7 cellular contexts compared by ENCODE assay signal in the genomic region with DNA sequence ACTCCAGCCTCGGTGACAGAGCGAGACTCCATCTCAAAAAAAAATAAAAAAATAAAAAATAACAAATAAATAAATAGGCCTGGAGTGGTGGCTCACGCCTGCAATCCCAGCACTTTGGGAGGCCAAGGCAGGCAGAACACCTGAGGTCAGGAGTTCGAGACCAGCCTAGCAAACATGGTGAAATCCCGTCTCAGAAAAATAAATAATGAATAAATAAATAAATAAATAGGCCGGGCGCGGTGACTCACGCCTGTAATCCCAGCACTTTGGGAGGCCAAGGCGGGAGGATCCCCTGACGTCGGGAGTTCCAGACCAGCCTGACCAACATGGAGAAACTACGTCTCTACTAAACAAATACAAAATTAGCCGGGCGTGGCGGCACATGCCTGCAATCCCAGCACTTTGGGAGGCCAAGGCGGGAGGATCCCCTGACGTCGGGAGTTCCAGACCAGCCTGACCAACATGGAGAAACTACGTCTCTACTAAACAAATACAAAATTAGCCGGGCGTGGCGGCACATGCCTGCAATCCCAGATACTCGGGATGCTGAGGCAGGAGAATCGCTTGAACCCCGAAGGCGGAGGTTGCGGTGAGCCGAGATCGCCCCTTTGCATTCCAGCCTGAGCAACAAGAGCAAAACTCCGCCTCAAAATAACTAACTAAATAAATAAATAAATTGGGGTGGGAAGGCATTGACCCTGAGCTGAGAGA. TPM values are rescaled to one million over a fixed set of nuclear protein-coding genes. Genes with fewer than 3 reads are reported as not detected.
A peak's percentile ranks its signal among the peaks of the same experiment; 100 is the strongest.
DNase-seq lines count a peak whose midpoint lies in the region; ATAC-seq and TF ChIP-seq lines count a peak whose summit lies in the region.
"Not testable (repeated sequence)": the region's sequence is repeated elsewhere in the genome, so short reads cannot be mapped to it uniquely, and the experiment has no call there.
"Had no signal": no experiment of that assay in that cellular context is flagged by ENCODE, and none has a peak within 500 bp of the region (broad histone marks: within the 10 kb centered on the region; RNA-seq: fewer than 3 reads in every experiment).

No MANE protein-coding gene starts in this region.

- peaks cover 34 to 40% of the 10 kb centered on the region in 2 donors for H3K36me3 Mint-ChIP-seq in activated T-cell treated with anti-CD3 and anti-CD28 coated beads, Interleukin-2, amount 50 U/mL, for 72 hours (ENCODE audit: insufficient read depth in 2 of 2)
- H3K36me3 Mint-ChIP-seq in effector memory CD8-positive, alpha-beta T cell (ENCODE audit: insufficient read depth), result peaks cover 57% of the 10 kb centered on the region

- ATAC-seq in activated T-cell treated with anti-CD3 and anti-CD28 coated beads, Interleukin-2, amount 50 U/mL, for 72 hours (replicated peaks in 1 of 2); effector memory CD8-positive, alpha-beta T cell (replicated peaks); lower lobe of right lung: not testable (repeated sequence)

- H3K4me1 Mint-ChIP-seq in activated T-cell treated with anti-CD3 and anti-CD28 coated beads, Interleukin-2, amount 50 U/mL, for 72 hours (ENCODE audit: low read depth), result peaks cover 29% of the 10 kb centered on the region
- H3K4me1 Mint-ChIP-seq in effector memory CD8-positive, alpha-beta T cell (ENCODE audit: low read depth in 2 of 2), result peaks cover 43 to 45% of the 10 kb centered on the region in 2 donors

- peak overlapping the region; percentile 96 for H3K27ac Mint-ChIP-seq in activated T-cell treated with anti-CD3 and anti-CD28 coated beads, Interleukin-2, amount 50 U/mL, for 72 hours
- peak overlapping the region; percentile 99 to 100 for H3K27ac Mint-ChIP-seq in effector memory CD8-positive, alpha-beta T cell

- TF ChIP-seq EP300 in sigmoid colon (IDR thresholded peaks at IDR 0.05), result not testable (repeated sequence)

- 37 to 70% methylated on average over 24 to 31 of the region's 31 CpGs for WGBS in sigmoid colon, 2 donors

- H3K9me3 ChIP-seq in MG63, lower lobe of right lung, sigmoid colon: not testable (repeated sequence)

- peaks cover 17% of the 10 kb centered on the region for H3K27me3 Mint-ChIP-seq in activated T-cell treated with anti-CD3 and anti-CD28 coated beads, Interleukin-2, amount 50 U/mL, for 72 hours (ENCODE audit: low read depth)
- H3K27me3 Mint-ChIP-seq in effector memory CD8-positive, alpha-beta T cell, result peaks cover 9 to 13% of the 10 kb centered on the region in 2 donors

- peak overlapping the region; percentile 98 to 99 for H3K4me3 Mint-ChIP-seq in activated T-cell treated with anti-CD3 and anti-CD28 coated beads, Interleukin-2, amount 50 U/mL, for 72 hours
- H3K4me3 Mint-ChIP-seq in effector memory CD8-positive, alpha-beta T cell, result peak overlapping the region; percentile 89 to 100

- CTCF ChIA-PET in AG04449 (lab: Yijun Ruan, JAX), result interaction anchor here (0.6 to 2.1 kb wide), 6 partner anchors 25 to 122 kb away, joined by 3 to 12 read pairs (median 4); a partner anchor contains a TSS

- H3K27me3 ChIP-seq in MG63; lower lobe of right lung (ENCODE audit: low read depth); sigmoid colon: not testable (repeated sequence)

- not testable (repeated sequence) for TF ChIP-seq POLR2A in sigmoid colon (IDR thresholded peaks at IDR 0.05)

- TF ChIP-seq CTCF in AG04449 (IDR thresholded peaks at IDR 0.05; ENCODE audit: insufficient read depth, low read length, missing control alignments); lower lobe of right lung (IDR thresholded peaks at IDR 0.05); sigmoid colon (IDR thresholded peaks at IDR 0.05): not testable (repeated sequence)

- DNase-seq in AG04449 (ENCODE audit: low read depth, low spot score); MG63; activated T-cell treated with anti-CD3 and anti-CD28 coated beads, Interleukin-2, amount 50 U/mL, for 72 hours; effector memory CD8-positive, alpha-beta T cell; lower lobe of right lung; sigmoid colon: not testable (repeated sequence)

- H3K27ac ChIP-seq in lower lobe of right lung (peak overlapping the region; percentile 100), sigmoid colon (peak overlapping the region; percentile 99 to 100 (median 100))

- intact Hi-C loops in lower lobe of right lung (cut with DNase I), result not testable (repeated sequence)
- intact Hi-C loops in sigmoid colon (cut with DNase I), result loop anchor here (5.0 to 10.0 kb wide), 2 partner anchors 547 to 721 kb away; a partner anchor contains a TSS

- H3K9me3 Mint-ChIP-seq in activated T-cell treated with anti-CD3 and anti-CD28 coated beads, Interleukin-2, amount 50 U/mL, for 72 hours; effector memory CD8-positive, alpha-beta T cell: not testable (repeated sequence)

- POLR2A ChIA-PET in AG04449 (lab: Yijun Ruan, JAX), result interaction anchor here (0.6 to 8.1 kb wide), 20 partner anchors 9 to 1341 kb away, joined by 3 to 119 read pairs (median 4); a partner anchor contains a TSS

- H3K4me3 ChIP-seq in AG04449 (ENCODE audit: low read depth, low read length) (peak overlapping the region; percentile 19), MG63 (peak overlapping the region; percentile 96), lower lobe of right lung (peak overlapping the region; percentile 79), sigmoid colon (peak overlapping the region in 3 of 4 donors; percentile 94 to 100 (median 95))

- peaks cover 43% of the 10 kb centered on the region for H3K36me3 ChIP-seq in MG63
- H3K36me3 ChIP-seq in lower lobe of right lung, result peaks cover 35% of the 10 kb centered on the region
- peaks cover 5 to 32% (median 14%) of the 10 kb centered on the region in 4 donors for H3K36me3 ChIP-seq in sigmoid colon

- peaks cover 60% of the 10 kb centered on the region for H3K4me1 ChIP-seq in lower lobe of right lung
- H3K4me1 ChIP-seq in sigmoid colon, result peaks cover 0 to 64% (median 55%) of the 10 kb centered on the region in 4 donors

RNA-seq across cellular contexts. Expression of a gene that starts 0.6 kb away (rescaled TPM):
- 26.1 and 36.4 TPM in 2 replicates for total RNA-seq in MG63 (2014; rRNA removed; shearing (Covaris generic); ENCODE audit: low replicate concordance)
- 100 to 1,000 TPM; 130 to 153 TPM for total RNA-seq in activated T-cell treated with anti-CD3 and anti-CD28 coated beads, Interleukin-2, amount 50 U/mL, for 72 hours
- total RNA-seq in lower lobe of right lung (80.4 TPM), sigmoid colon (10 to 100 TPM; 22.1 to 69.8 (median 31.2) TPM)
- polyA plus RNA-seq in sigmoid colon, result 10 to 100 TPM; 43.2 to 60.8 (median 55.9) TPM

RNA-seq across cellular contexts. Expression of a gene that starts 3.2 kb away (rescaled TPM):
- 5.4 and 14.5 TPM in 2 replicates for total RNA-seq in MG63 (2014; rRNA removed; shearing (Covaris generic); ENCODE audit: low replicate concordance)
- 10 to 100 TPM; 16.2 to 24.5 TPM for total RNA-seq in activated T-cell treated with anti-CD3 and anti-CD28 coated beads, Interleukin-2, amount 50 U/mL, for 72 hours
- total RNA-seq in lower lobe of right lung, result 21.2 TPM
- total RNA-seq in sigmoid colon, result 10 to 100 TPM; 13.8 to 44.7 (median 19.5) TPM
- 10 to 100 TPM; 18.0 to 28.2 (median 21.2) TPM for polyA plus RNA-seq in sigmoid colon

RNA-seq across cellular contexts. Expression of a gene that starts 26.9 kb away (rescaled TPM):
- not detected in 2 replicates for total RNA-seq in MG63 (2014; rRNA removed; shearing (Covaris generic); ENCODE audit: low replicate concordance)
- total RNA-seq in activated T-cell treated with anti-CD3 and anti-CD28 coated beads, Interleukin-2, amount 50 U/mL, for 72 hours, result 1 to 10 TPM in 1 of 2 donors, under 1 TPM in 1; 0.79 to 3.3 TPM
- total RNA-seq in lower lobe of right lung (not detected), sigmoid colon (1 to 10 TPM in 1 of 4 donors, under 1 TPM in 1, not detected in 2; 0.99 to 1.1 TPM)
- polyA plus RNA-seq in sigmoid colon, result under 1 TPM in 1 of 3 donors, not detected in 2; 0.22 TPM
- total RNA-seq: RPMI7951 had no signal

RNA-seq across cellular contexts. Expression of a gene that starts 28.5 kb away (rescaled TPM):
- 157 and 236 TPM in 2 replicates for total RNA-seq in MG63 (2014; rRNA removed; shearing (Covaris generic); ENCODE audit: low replicate concordance)
- total RNA-seq in activated T-cell treated with anti-CD3 and anti-CD28 coated beads, Interleukin-2, amount 50 U/mL, for 72 hours, result 100 to 1,000 TPM; 168 to 183 TPM
- total RNA-seq in lower lobe of right lung, result 310 TPM
- total RNA-seq in sigmoid colon, result 100 to 1,000 TPM; 153 to 275 (median 176) TPM
- 100 to 1,000 TPM in 1 of 3 donors, 10 to 100 TPM in 2; 43.0 to 303 (median 66.7) TPM for polyA plus RNA-seq in sigmoid colon

RNA-seq across cellular contexts. Expression of a gene that starts 35.3 kb away (rescaled TPM):
- total RNA-seq in MG63 (2014; rRNA removed; shearing (Covaris generic); ENCODE audit: low replicate concordance), result not detected in 2 replicates
- 1 to 10 TPM; 2.0 to 3.2 TPM for total RNA-seq in activated T-cell treated with anti-CD3 and anti-CD28 coated beads, Interleukin-2, amount 50 U/mL, for 72 hours
- 22.7 TPM for total RNA-seq in lower lobe of right lung
- 10 to 100 TPM; 14.1 to 20.1 (median 18.3) TPM for total RNA-seq in sigmoid colon
- 10 to 100 TPM in 1 of 3 donors, 1 to 10 TPM in 2; 4.3 to 21.0 (median 4.9) TPM for polyA plus RNA-seq in sigmoid colon

Comparison
In these comparisons a context has a peak if more than half of its experiments do, and no peak if none do; other contexts are left out.
1. H3K4me3 ChIP-seq: peak in every context shown above with its lines; median percentile 96 in MG63; 95 in sigmoid colon; 79 in lower lobe of right lung; 19 in AG04449.